10 cellular contexts compared by ENCODE assay signal in the genomic region with DNA sequence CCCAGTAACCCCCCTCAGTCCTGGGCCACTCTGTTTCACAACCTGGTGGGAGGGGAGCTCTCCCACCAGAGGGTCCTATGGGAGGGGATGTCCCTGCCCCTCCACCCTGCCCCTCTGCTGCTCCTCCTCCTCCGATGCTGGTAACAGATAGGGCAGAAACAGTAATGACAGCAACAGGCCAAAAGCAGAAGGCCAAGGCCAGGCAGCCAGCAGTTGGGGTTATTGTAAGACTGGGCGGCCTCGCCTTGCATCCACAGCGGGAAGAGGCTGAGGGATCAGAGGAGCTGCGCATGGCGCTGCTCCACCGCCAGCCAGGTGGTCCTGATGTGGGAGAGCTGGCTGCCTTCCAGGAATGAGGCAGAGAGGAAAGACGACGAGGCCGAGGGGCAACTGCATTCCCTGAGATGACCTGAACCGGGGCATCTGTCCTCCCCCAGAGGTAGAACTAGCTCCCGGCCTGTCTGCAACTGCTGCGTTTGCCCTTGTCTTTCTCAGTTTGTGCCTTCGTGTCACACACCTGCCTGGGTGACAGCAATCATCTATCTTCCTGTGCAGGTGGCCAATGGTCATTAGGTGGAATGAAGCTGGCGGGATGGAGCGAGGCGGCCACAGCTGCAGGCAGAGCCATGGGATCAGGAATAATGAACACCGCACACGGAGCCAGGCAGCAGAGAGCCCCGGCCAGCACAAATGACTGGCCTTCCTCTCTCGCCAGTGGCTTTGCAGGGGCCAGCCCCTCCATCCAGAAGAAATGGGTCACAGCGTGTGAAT.
"Had no signal": no experiment of that assay in that cellular context is flagged by ENCODE, and none has a peak within 500 bp of the region (broad histone marks: within the 10 kb centered on the region; RNA-seq: fewer than 3 reads in every experiment).

No MANE protein-coding gene starts in this region.

- H3K4me3 ChIP-seq: ascending aorta, cardiac muscle cell, heart left ventricle, skin epidermis, tibial nerve had no signal

- H3K9me3 ChIP-seq: ascending aorta, heart left ventricle, tibial nerve had no signal

- H3K4me1 ChIP-seq: ascending aorta, parathyroid adenoma, tibial nerve had no signal

- DNase-seq: activated CD4-positive, alpha-beta T cell treated with anti-CD3 and anti-CD28 coated beads for 48 hours; activated naive CD4-positive, alpha-beta T cell; heart left ventricle had no signal

- H3K36me3 ChIP-seq: ascending aorta, cardiac muscle cell, heart left ventricle, tibial nerve had no signal

- H3K27ac ChIP-seq: ascending aorta, cardiac muscle cell, heart left ventricle, parathyroid adenoma, skin epidermis, tibial nerve had no signal

- ATAC-seq: stimulated activated effector memory CD8-positive, alpha-beta T cell treated with anti-CD3 and anti-CD28 coated beads, Interleukin-12 subunit alpha, Interleukin-12 subunit beta, amount 100 ng/mL, for 72 hours; WTC11 had no signal

- H3K27me3 ChIP-seq: ascending aorta, cardiac muscle cell, heart left ventricle, tibial nerve had no signal
